Comparison of ENCODE assay signal across 9 cellular contexts in the genomic region with DNA sequence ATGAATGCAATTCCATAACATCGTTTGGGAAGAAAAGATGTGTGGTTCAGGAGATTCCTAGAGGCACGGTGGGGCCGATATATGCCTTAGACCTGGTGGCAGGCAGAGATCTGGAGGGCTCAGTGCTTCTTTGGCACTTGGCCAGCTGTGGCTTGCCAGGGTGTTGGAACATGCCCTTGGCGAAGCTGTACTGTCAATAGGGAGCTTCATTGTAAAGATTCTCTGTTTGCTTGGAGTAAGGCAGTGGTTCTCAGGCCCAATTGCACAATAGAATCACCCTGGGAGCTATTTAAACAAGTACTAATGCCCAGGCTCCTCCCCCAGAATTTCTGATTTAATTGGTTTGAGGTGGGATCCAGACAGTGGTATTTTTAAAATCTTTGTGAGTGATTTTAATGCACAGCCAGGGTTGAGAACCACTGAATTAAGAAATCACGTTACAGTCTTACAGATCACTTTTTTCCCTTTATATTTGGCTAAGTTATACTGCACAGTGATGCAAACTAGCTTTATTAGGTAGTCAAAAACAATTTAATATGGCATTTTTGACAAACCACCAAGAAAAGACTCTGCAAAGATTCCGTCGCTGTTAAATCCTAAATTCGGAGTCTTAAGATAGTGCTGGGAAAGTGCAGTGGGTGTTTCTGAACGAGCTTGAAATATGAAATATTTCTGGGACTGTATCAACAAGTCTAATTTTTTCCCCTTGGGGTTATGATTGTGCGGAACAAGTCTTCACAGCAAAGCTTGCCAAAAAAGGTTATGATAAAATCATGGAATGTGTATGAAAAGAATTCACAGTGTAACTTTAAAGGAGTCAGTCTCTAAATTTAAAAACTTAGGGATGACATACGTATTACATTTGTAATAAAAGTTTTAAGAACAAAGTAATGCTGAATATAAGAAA.
A peak's percentile ranks its signal among the peaks of the same experiment; 100 is the strongest.
DNase-seq lines count a peak whose midpoint lies in the region; ATAC-seq and TF ChIP-seq lines count a peak whose summit lies in the region.
"Had no signal": no experiment of that assay in that cellular context is flagged by ENCODE, and none has a peak within 500 bp of the region (broad histone marks: within the 10 kb centered on the region; RNA-seq: fewer than 3 reads in every experiment).

No MANE protein-coding gene starts in this region.

- no peaks in the 10 kb centered on the region for H3K36me3 ChIP-seq in HUES48 (ENCODE audit: control insufficient read depth, insufficient read depth, low read length)
- peaks cover 6% of the 10 kb centered on the region for H3K36me3 ChIP-seq in adipocyte (ENCODE audit: control insufficient read depth, insufficient read depth, low read length, severe bottlenecking)
- H3K36me3 ChIP-seq in left ventricle myocardium inferior: no peaks in the 10 kb centered on the region
- H3K36me3 ChIP-seq in stomach: no peaks in the 10 kb centered on the region

- no peak overlapping the region for H3K9ac ChIP-seq in HUES48 (ENCODE audit: low read depth, low read length)
- peak overlapping the region; percentile 55 for H3K9ac ChIP-seq in adipocyte (ENCODE audit: low read length)

- H3K4me3 ChIP-seq in HUES48 (ENCODE audit: low read depth, low read length): no peak overlapping the region
- peak overlapping the region; percentile 59 for H3K4me3 ChIP-seq in adipocyte (ENCODE audit: low read length)
- H3K4me3 ChIP-seq in left ventricle myocardium inferior: peak overlapping the region; percentile 14
- no peak overlapping the region for H3K4me3 ChIP-seq in stomach

- H3K9me3 Mint-ChIP-seq in activated T-cell treated with anti-CD3 and anti-CD28 coated beads, Interleukin-2, amount 50 U/mL, for 24 hours: no peaks in the 10 kb centered on the region
- H3K9me3 Mint-ChIP-seq in stimulated activated naive B cell treated with anti-CD40 and anti-IgM and Interleukin-4, amounts not matched to agents 10 μg/mL and 1 μg/mL and 100 μg/mL, for 72 hours: no peaks in the 10 kb centered on the region

- TF ChIP-seq CTCF in left ventricle myocardium inferior (IDR thresholded peaks at IDR 0.05; ENCODE audit: borderline replicate concordance) (no peak), stomach (IDR thresholded peaks at IDR 0.05) (no peak)

- intact Hi-C loops in left ventricle myocardium inferior (cut with micrococcal nuclease) (no loop called here), stomach (cut with DNase I; ENCODE audit: low total_unique reads) (no loop called here)

- H3K36me3 Mint-ChIP-seq in activated T-cell treated with anti-CD3 and anti-CD28 coated beads, Interleukin-2, amount 50 U/mL, for 24 hours (ENCODE audit: low read depth): no peaks in the 10 kb centered on the region
- peaks cover 0 to 3% of the 10 kb centered on the region in 2 donors for H3K36me3 Mint-ChIP-seq in stimulated activated naive B cell treated with anti-CD40 and anti-IgM and Interleukin-4, amounts not matched to agents 10 μg/mL and 1 μg/mL and 100 μg/mL, for 72 hours
- H3K36me3 Mint-ChIP-seq: activated naive CD8-positive, alpha-beta T cell had no signal

- H3K4me1 Mint-ChIP-seq in activated T-cell treated with anti-CD3 and anti-CD28 coated beads, Interleukin-2, amount 50 U/mL, for 24 hours (ENCODE audit: low read depth): no peaks in the 10 kb centered on the region
- peaks cover 0 to 6% of the 10 kb centered on the region in 2 donors for H3K4me1 Mint-ChIP-seq in stimulated activated naive B cell treated with anti-CD40 and anti-IgM and Interleukin-4, amounts not matched to agents 10 μg/mL and 1 μg/mL and 100 μg/mL, for 72 hours

- peaks cover 11% of the 10 kb centered on the region for H3K4me1 ChIP-seq in HUES48 (ENCODE audit: control insufficient read depth, insufficient read depth, low read length)
- H3K4me1 ChIP-seq in adipocyte (ENCODE audit: control insufficient read depth, insufficient read depth, low read length): peaks cover 42% of the 10 kb centered on the region
- H3K4me1 ChIP-seq in left ventricle myocardium inferior: peaks cover 71% of the 10 kb centered on the region
- peaks cover 4 to 31% (median 19%) of the 10 kb centered on the region in 4 donors for H3K4me1 ChIP-seq in stomach

- DNase-seq in adipocyte (ENCODE audit: low read depth) (peak; percentile 78), left ventricle myocardium inferior (peak; percentile 46), stomach (no peak), NCI-H1694 (lab: John Stamatoyannopoulos, UW) (no peak), cortex of kidney (lab: John Stamatoyannopoulos, UW) (no peak)
- DNase-seq in activated T-cell treated with anti-CD3 and anti-CD28 coated beads, Interleukin-2, amount 50 U/mL, for 24 hours: no peak
- DNase-seq in stimulated activated naive B cell treated with anti-CD40 and anti-IgM and Interleukin-4, amounts not matched to agents 10 μg/mL and 1 μg/mL and 100 μg/mL, for 72 hours: no peak

- no peak for TF ChIP-seq POLR2A in stomach (IDR thresholded peaks at IDR 0.05)

- ATAC-seq in stimulated activated naive B cell treated with anti-CD40 and anti-IgM and Interleukin-4, amounts not matched to agents 10 μg/mL and 1 μg/mL and 100 μg/mL, for 72 hours (replicated peaks): no peak

- no peak overlapping the region for H3K4me3 Mint-ChIP-seq in activated T-cell treated with anti-CD3 and anti-CD28 coated beads, Interleukin-2, amount 50 U/mL, for 24 hours
- no peak overlapping the region for H3K4me3 Mint-ChIP-seq in stimulated activated naive B cell treated with anti-CD40 and anti-IgM and Interleukin-4, amounts not matched to agents 10 μg/mL and 1 μg/mL and 100 μg/mL, for 72 hours
- H3K4me3 Mint-ChIP-seq: activated naive CD8-positive, alpha-beta T cell had no signal

- no peaks in the 10 kb centered on the region for H3K27me3 ChIP-seq in HUES48 (ENCODE audit: control insufficient read depth, insufficient read depth, low read length)
- no peaks in the 10 kb centered on the region for H3K27me3 ChIP-seq in adipocyte (replicated peaks; ENCODE audit: control insufficient read depth, insufficient read depth, low read length)
- no peaks in the 10 kb centered on the region for H3K27me3 ChIP-seq in left ventricle myocardium inferior (ENCODE audit: low read depth)
- no peaks in the 10 kb centered on the region for H3K27me3 ChIP-seq in stomach

- H3K9me3 ChIP-seq in HUES48 (ENCODE audit: control insufficient read depth, insufficient read depth, low read length) (no peaks in the 10 kb centered on the region), adipocyte (ENCODE audit: control insufficient read depth, low read length) (no peaks in the 10 kb centered on the region), left ventricle myocardium inferior (replicated peaks) (no peaks in the 10 kb centered on the region), stomach (no peaks in the 10 kb centered on the region)

- H3K27me3 Mint-ChIP-seq in activated T-cell treated with anti-CD3 and anti-CD28 coated beads, Interleukin-2, amount 50 U/mL, for 24 hours: no peaks in the 10 kb centered on the region
- no peaks in the 10 kb centered on the region for H3K27me3 Mint-ChIP-seq in stimulated activated naive B cell treated with anti-CD40 and anti-IgM and Interleukin-4, amounts not matched to agents 10 μg/mL and 1 μg/mL and 100 μg/mL, for 72 hours
- H3K27me3 Mint-ChIP-seq: activated naive CD8-positive, alpha-beta T cell had no signal

- WGBS in stomach, 5 donors: 72 to 82% (median 77%) methylated on average over 11 of the region's 11 CpGs

- H3K27ac ChIP-seq in HUES48 (ENCODE audit: low read depth, low read length): peak overlapping the region; percentile 2
- peak overlapping the region; percentile 76 for H3K27ac ChIP-seq in left ventricle myocardium inferior (replicated peaks)
- peak overlapping the region in 4 of 5 donors; percentile 22 to 71 (median 36) for H3K27ac ChIP-seq in stomach

- H3K27ac Mint-ChIP-seq in activated T-cell treated with anti-CD3 and anti-CD28 coated beads, Interleukin-2, amount 50 U/mL, for 24 hours: no peak overlapping the region
- no peak overlapping the region for H3K27ac Mint-ChIP-seq in stimulated activated naive B cell treated with anti-CD40 and anti-IgM and Interleukin-4, amounts not matched to agents 10 μg/mL and 1 μg/mL and 100 μg/mL, for 72 hours
- H3K27ac Mint-ChIP-seq: activated naive CD8-positive, alpha-beta T cell had no signal

- no peak for TF ChIP-seq EP300 in stomach (IDR thresholded peaks at IDR 0.05)

Comparison
In these comparisons a context has a peak if more than half of its experiments do, and no peak if none do; other contexts are left out.
1. H3K27ac ChIP-seq: peak in every context shown above with its lines; median percentile 76 in left ventricle myocardium inferior; 36 in stomach; 2 in HUES48.
2. H3K4me3 ChIP-seq: peak in adipocyte (single experiment) and left ventricle myocardium inferior (single experiment); none in HUES48 (single experiment) and stomach (0 of 4).
3. DNase-seq: peak in adipocyte (single experiment) and left ventricle myocardium inferior (single experiment); none in stomach (single experiment), NCI-H1694 (single experiment), activated T-cell treated with anti-CD3 and anti-CD28 coated beads, Interleukin-2, amount 50 U/mL, for 24 hours (single experiment), stimulated activated naive B cell treated with anti-CD40 and anti-IgM and Interleukin-4, amounts not matched to agents 10 μg/mL and 1 μg/mL and 100 μg/mL, for 72 hours (single experiment) and cortex of kidney (single experiment).